8 cellular contexts compared by ENCODE assay signal in genomic region chr4:82284858-82285805, GRCh38.
DNase-seq lines count a peak whose midpoint lies in the region; ATAC-seq and TF ChIP-seq lines count a peak whose summit lies in the region.

No MANE protein-coding gene starts in this region.

- H3K9me3 ChIP-seq in colonic mucosa = no peaks in the 10 kb centered on the region

- TF ChIP-seq CTCF in colonic mucosa (IDR thresholded peaks at IDR 0.05) = peak; percentile 94

- H3K9ac ChIP-seq in colonic mucosa (ENCODE audit: low read depth in 2 of 2, low read length in 2 of 2) = peak overlapping the region in 1 of 2 donors; percentile 18

- no peak overlapping the region for H3K27ac ChIP-seq in colonic mucosa

- intact Hi-C loops in colonic mucosa (cut with DNase I) = loop anchor here (10.0 kb wide), 1 partner anchor 80 kb away; no protein-coding TSS in a partner anchor

- H3K36me3 ChIP-seq in colonic mucosa = no peaks in the 10 kb centered on the region

- H3K4me3 ChIP-seq in colonic mucosa = peak overlapping the region; percentile 23

- H3K4me1 ChIP-seq in colonic mucosa = no peaks in the 10 kb centered on the region

- ATAC-seq in HG03457 (IDR thresholded peaks at IDR 0.05; ENCODE audit: unreplicated experiment) = peak; percentile 100

- H3K27me3 ChIP-seq in colonic mucosa = no peaks in the 10 kb centered on the region

- DNase-seq in Ammon's horn (ENCODE audit: low spot score) = peak; percentile 99
- peak; percentile 84 for DNase-seq in GM19240 (ENCODE audit: insufficient read length, low spot score)
- peak; percentile 86 to 92 for DNase-seq in NCI-H524 (lab: John Stamatoyannopoulos, UW)
- DNase-seq in activated CD4-positive, alpha-beta T cell treated with anti-CD3 and anti-CD28 coated beads for 4 hours = peak; percentile 98 to 99
- peak; percentile 99 for DNase-seq in colonic mucosa
- DNase-seq in kidney tubule cell (ENCODE audit: low spot score) = peak; percentile 100
- DNase-seq in stimulated activated CD4-positive, alpha-beta T cell treated with anti-CD3 and anti-CD28 coated beads, Interleukin-1b, Interleukin-23, amount 100 ng/mL, for 1 hour (ENCODE audit: low read depth in 2 of 2) = peak; percentile 97 to 99
